17 cellular contexts compared by ENCODE assay signal in the genomic region with DNA sequence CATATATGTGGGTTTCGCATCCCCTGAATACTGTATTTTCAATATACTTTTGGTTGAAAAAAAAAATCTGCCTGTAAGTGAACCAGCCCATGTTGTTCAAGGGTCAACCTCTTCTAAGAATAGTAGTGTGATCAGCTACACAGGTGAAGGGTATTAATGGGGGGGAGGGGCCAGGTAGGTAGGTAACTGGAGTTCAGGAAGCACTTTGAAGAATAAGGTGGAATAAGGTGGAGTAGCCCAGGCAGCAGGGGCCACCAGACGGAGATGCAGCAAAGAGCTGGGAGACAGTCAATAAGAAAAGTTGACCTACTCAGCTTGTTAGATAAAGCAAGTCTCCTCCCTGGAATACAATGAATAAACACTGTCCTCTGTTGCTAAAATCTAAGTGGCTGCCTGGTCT. TPM values are rescaled to one million over a fixed set of nuclear protein-coding genes. Genes with fewer than 3 reads are reported as not detected.
A peak's percentile ranks its signal among the peaks of the same experiment; 100 is the strongest.
DNase-seq lines count a peak whose midpoint lies in the region; ATAC-seq and TF ChIP-seq lines count a peak whose summit lies in the region.
"Had no signal": no experiment of that assay in that cellular context is flagged by ENCODE, and none has a peak within 500 bp of the region (broad histone marks: within the 10 kb centered on the region; RNA-seq: fewer than 3 reads in every experiment).

No MANE protein-coding gene starts in this region.

- CTCF ChIA-PET in CD8-positive, alpha-beta T cell (lab: Charles Lee): interaction anchor here (1.4 to 2.1 kb wide), 2 partner anchors 32 kb away, joined by 3 to 17 read pairs; no protein-coding TSS in a partner anchor
- CTCF ChIA-PET in T-cell (lab: Charles Lee): interaction anchor here in 1 of 2 donors (0.9 kb wide), 1 partner anchor 32 kb away, joined by 3 read pairs; no protein-coding TSS in a partner anchor

- no peak for TF ChIP-seq EP300 in upper lobe of left lung (IDR thresholded peaks at IDR 0.05)

- DNase-seq in activated naive CD8-positive, alpha-beta T cell treated with anti-CD3 and anti-CD28 coated beads for 36 hours: no peak
- no peak for DNase-seq in CD8-positive, alpha-beta T cell
- DNase-seq in T-cell (no peak), upper lobe of left lung (no peak)
- no peak for DNase-seq in naive thymus-derived CD8-positive, alpha-beta T cell
- DNase-seq: KG1, NCI-H1092, NCI-H146, NCI-H2081 treated with DMSO at 0.1 percent for 48 hours, NCI-H524, PC-9 had no signal

- H3K4me1 ChIP-seq in CD8-positive, alpha-beta T cell (ENCODE audit: insufficient read depth, low read length): peaks cover 78% of the 10 kb centered on the region
- H3K4me1 ChIP-seq in upper lobe of left lung: peaks cover 0 to 8% (median 7%) of the 10 kb centered on the region in 4 donors

- H3K36me3 ChIP-seq in CD8-positive, alpha-beta T cell (ENCODE audit: insufficient read depth, low read length): peaks cover 69% of the 10 kb centered on the region
- peaks cover 4 to 43% (median 24%) of the 10 kb centered on the region in 4 donors for H3K36me3 ChIP-seq in upper lobe of left lung

- H3K4me1 Mint-ChIP-seq in activated naive CD8-positive, alpha-beta T cell (ENCODE audit: low read depth): peaks cover 94% of the 10 kb centered on the region
- H3K4me1 Mint-ChIP-seq in activated naive CD8-positive, alpha-beta T cell treated with anti-CD3 and anti-CD28 coated beads for 36 hours: peaks cover 72% of the 10 kb centered on the region
- H3K4me1 Mint-ChIP-seq in CD8-positive, alpha-beta T cell (ENCODE audit: low read depth): peaks cover 92% of the 10 kb centered on the region
- peaks cover 92 to 96% (median 95%) of the 10 kb centered on the region in 3 donors for H3K4me1 Mint-ChIP-seq in T-cell
- H3K4me1 Mint-ChIP-seq in naive thymus-derived CD8-positive, alpha-beta T cell: peaks cover 50 to 93% (median 88%) of the 10 kb centered on the region in 4 donors

- no peaks in the 10 kb centered on the region for H3K9me3 Mint-ChIP-seq in activated naive CD8-positive, alpha-beta T cell (ENCODE audit: low read depth)
- no peaks in the 10 kb centered on the region for H3K9me3 Mint-ChIP-seq in activated naive CD8-positive, alpha-beta T cell treated with anti-CD3 and anti-CD28 coated beads for 36 hours
- H3K9me3 Mint-ChIP-seq in CD8-positive, alpha-beta T cell: no peaks in the 10 kb centered on the region
- no peaks in the 10 kb centered on the region for H3K9me3 Mint-ChIP-seq in T-cell
- H3K9me3 Mint-ChIP-seq in naive thymus-derived CD8-positive, alpha-beta T cell: no peaks in the 10 kb centered on the region
- H3K9me3 Mint-ChIP-seq: CD14-positive monocyte had no signal

- H3K9me3 ChIP-seq in CD8-positive, alpha-beta T cell (ENCODE audit: low read length): no peaks in the 10 kb centered on the region
- no peaks in the 10 kb centered on the region for H3K9me3 ChIP-seq in upper lobe of left lung

- H3K27ac Mint-ChIP-seq in activated naive CD8-positive, alpha-beta T cell: peak overlapping the region; percentile 61
- no peak overlapping the region for H3K27ac Mint-ChIP-seq in activated naive CD8-positive, alpha-beta T cell treated with anti-CD3 and anti-CD28 coated beads for 36 hours
- H3K27ac Mint-ChIP-seq in CD8-positive, alpha-beta T cell: peak overlapping the region; percentile 18
- peak overlapping the region; percentile 13 to 64 for H3K27ac Mint-ChIP-seq in T-cell
- H3K27ac Mint-ChIP-seq in naive thymus-derived CD8-positive, alpha-beta T cell: peak overlapping the region in 7 of 10 donors; percentile 26 to 71 (median 49)

- no peak overlapping the region for H3K27ac ChIP-seq in CD8-positive, alpha-beta T cell (ENCODE audit: low read depth, low read length)
- H3K27ac ChIP-seq in upper lobe of left lung: no peak overlapping the region
- H3K27ac ChIP-seq: PC-9 had no signal

- intact Hi-C loops in CD8-positive, alpha-beta T cell (cut with DNase I, micrococcal nuclease): loop anchor here in 1 of 2 experiments (1.0 kb wide), 1 partner anchor 9 kb away; the partner anchor contains the start of gene LDHB

- H3K4me3 Mint-ChIP-seq in activated naive CD8-positive, alpha-beta T cell: no peak overlapping the region
- H3K4me3 Mint-ChIP-seq in activated naive CD8-positive, alpha-beta T cell treated with anti-CD3 and anti-CD28 coated beads for 36 hours: no peak overlapping the region
- H3K4me3 Mint-ChIP-seq in CD8-positive, alpha-beta T cell: no peak overlapping the region
- peak overlapping the region in 1 of 3 donors; percentile 26 for H3K4me3 Mint-ChIP-seq in T-cell
- H3K4me3 Mint-ChIP-seq in naive thymus-derived CD8-positive, alpha-beta T cell: peak overlapping the region in 4 of 10 donors; percentile 13 to 89 (median 28)
- H3K4me3 Mint-ChIP-seq: CD14-positive monocyte had no signal

- no peak for ATAC-seq in CD8-positive, alpha-beta T cell
- no peak for ATAC-seq in T-cell (replicated peaks in 1 of 4)
- ATAC-seq in naive thymus-derived CD8-positive, alpha-beta T cell: no peak
- ATAC-seq in GM18517 (IDR thresholded peaks at IDR 0.05; ENCODE audit: unreplicated experiment): no peak
- no peak for ATAC-seq in upper lobe of left lung (ENCODE audit: low FRiP score in 2 of 2)
- ATAC-seq in GM21423 (IDR thresholded peaks at IDR 0.05; ENCODE audit: unreplicated experiment): no peak
- ATAC-seq: HCT116 had no signal

- TF ChIP-seq CTCF in CD8-positive, alpha-beta T cell (IDR thresholded peaks at IDR 0.05): no peak
- no peak for TF ChIP-seq CTCF in upper lobe of left lung (IDR thresholded peaks at IDR 0.05)

- H3K36me3 Mint-ChIP-seq in activated naive CD8-positive, alpha-beta T cell: peaks cover 41% of the 10 kb centered on the region
- H3K36me3 Mint-ChIP-seq in activated naive CD8-positive, alpha-beta T cell treated with anti-CD3 and anti-CD28 coated beads for 36 hours: peaks cover 70% of the 10 kb centered on the region
- H3K36me3 Mint-ChIP-seq in CD8-positive, alpha-beta T cell: peaks cover 95% of the 10 kb centered on the region
- peaks cover 80% of the 10 kb centered on the region for H3K36me3 Mint-ChIP-seq in T-cell
- H3K36me3 Mint-ChIP-seq in naive thymus-derived CD8-positive, alpha-beta T cell: peaks cover 26 to 98% (median 46%) of the 10 kb centered on the region in 3 donors

- TF ChIP-seq POLR2A in upper lobe of left lung (IDR thresholded peaks at IDR 0.05): no peak

- 93 to 94% methylated on average over 2 of the region's 2 CpGs for WGBS in upper lobe of left lung, 2 donors

- no peaks in the 10 kb centered on the region for H3K27me3 ChIP-seq in CD8-positive, alpha-beta T cell (ENCODE audit: insufficient read depth, low read length)
- no peaks in the 10 kb centered on the region for H3K27me3 ChIP-seq in upper lobe of left lung

- POLR2A ChIA-PET in CD8-positive, alpha-beta T cell (lab: Charles Lee): interaction anchor here (1.0 to 1.8 kb wide), 5 partner anchors 9 to 43 kb away, joined by 3 to 15 read pairs (median 5); partner anchors contain the start of gene LDHB
- POLR2A ChIA-PET in T-cell (lab: Charles Lee): interaction anchor here in 1 of 2 donors (0.5 to 0.6 kb wide), 2 partner anchors 13 to 30 kb away, joined by 3 to 14 read pairs; no protein-coding TSS in a partner anchor
- POLR2A ChIA-PET in naive thymus-derived CD8-positive, alpha-beta T cell (lab: Charles Lee): interaction anchor here (0.7 to 4.1 kb wide), 6 partner anchors 8 to 39 kb away, joined by 3 to 21 read pairs (median 6); partner anchors contain the start of gene LDHB

- H3K27me3 Mint-ChIP-seq in activated naive CD8-positive, alpha-beta T cell: no peaks in the 10 kb centered on the region
- no peaks in the 10 kb centered on the region for H3K27me3 Mint-ChIP-seq in activated naive CD8-positive, alpha-beta T cell treated with anti-CD3 and anti-CD28 coated beads for 36 hours
- H3K27me3 Mint-ChIP-seq in CD8-positive, alpha-beta T cell (ENCODE audit: low read depth): no peaks in the 10 kb centered on the region
- H3K27me3 Mint-ChIP-seq in T-cell: no peaks in the 10 kb centered on the region
- no peaks in the 10 kb centered on the region for H3K27me3 Mint-ChIP-seq in naive thymus-derived CD8-positive, alpha-beta T cell

- no peak overlapping the region for H3K4me3 ChIP-seq in CD8-positive, alpha-beta T cell (ENCODE audit: low read depth, low read length)
- no peak overlapping the region for H3K4me3 ChIP-seq in upper lobe of left lung
- H3K4me3 ChIP-seq: PC-9 had no signal

RNA-seq across cellular contexts. Expression of gene LDHB, which starts 9.3 kb away (rescaled TPM):
- total RNA-seq in activated naive CD8-positive, alpha-beta T cell treated with anti-CD3 and anti-CD28 coated beads for 36 hours: 1,000 to 10,000 TPM; 1,947 to 1,996 TPM
- 100 to 1,000 TPM; 492 to 577 TPM for total RNA-seq in CD8-positive, alpha-beta T cell
- total RNA-seq in T-cell: 100 to 1,000 TPM; 680 to 879 (median 854) TPM
- 1,000 to 10,000 TPM; 1,266 to 1,370 TPM for total RNA-seq in naive thymus-derived CD8-positive, alpha-beta T cell
- polyA plus RNA-seq in naive thymus-derived CD8-positive, alpha-beta T cell: 1,000 to 10,000 TPM; 1,691 to 2,368 (median 2,237) TPM
- 100 to 1,000 TPM in 5 of 6 donors, 10 to 100 TPM in 1; 78.6 to 538 (median 297) TPM for total RNA-seq in upper lobe of left lung

RNA-seq across cellular contexts. Expression of gene GYS2, which starts 43.7 kb away (rescaled TPM):
- not detected for total RNA-seq in activated naive CD8-positive, alpha-beta T cell treated with anti-CD3 and anti-CD28 coated beads for 36 hours
- total RNA-seq in CD8-positive, alpha-beta T cell: under 1 TPM in 1 of 2 experiments, not detected in 1; 0.17 TPM
- total RNA-seq in T-cell (under 1 TPM in 3 of 5 donors, not detected in 2; 0.23 to 0.40 (median 0.28) TPM), upper lobe of left lung (under 1 TPM in 1 of 6 donors, not detected in 5; 0.55 TPM)
- total RNA-seq in naive thymus-derived CD8-positive, alpha-beta T cell: under 1 TPM in 1 of 2 experiments, not detected in 1; 0.31 TPM
- polyA plus RNA-seq in naive thymus-derived CD8-positive, alpha-beta T cell: not detected
- total RNA-seq: M059J, PC-9 had no signal
- polyA plus RNA-seq: CD14-positive monocyte had no signal
